Comparison of ENCODE assay signal across 20 cellular contexts in the genomic region with DNA sequence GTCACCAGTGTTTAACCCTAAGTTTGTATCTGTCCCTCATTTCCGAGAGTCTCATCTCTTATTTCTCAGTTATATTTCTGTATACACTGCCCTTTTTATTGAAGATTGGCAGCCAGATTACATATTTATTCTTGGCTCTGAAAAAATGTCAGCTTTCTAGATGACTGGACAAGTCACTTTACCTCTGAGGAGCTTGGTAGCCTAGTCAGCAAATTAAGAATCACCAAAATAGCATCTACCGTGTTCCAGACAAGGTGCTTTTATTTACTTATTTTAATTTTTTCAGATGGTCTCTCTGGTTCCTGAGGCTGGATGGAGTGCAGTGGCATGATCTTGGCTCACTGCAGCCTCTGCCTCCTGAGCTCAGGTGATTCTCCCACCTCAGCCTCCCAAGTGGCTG. TPM values are rescaled to one million over a fixed set of nuclear protein-coding genes. Genes with fewer than 3 reads are reported as not detected.
A peak's percentile ranks its signal among the peaks of the same experiment; 100 is the strongest.
DNase-seq lines count a peak whose midpoint lies in the region; ATAC-seq, FAIRE-seq and TF ChIP-seq lines count a peak whose summit lies in the region.
"Had no signal": no experiment of that assay in that cellular context is flagged by ENCODE, and none has a peak within 500 bp of the region (broad histone marks: within the 10 kb centered on the region; RNA-seq: fewer than 3 reads in every experiment).

No MANE protein-coding gene starts in this region.

- H3K27ac Mint-ChIP-seq in GM23338 (no peak overlapping the region), H9 (no peak overlapping the region)
- H3K27ac Mint-ChIP-seq in activated CD4-positive, alpha-beta T cell treated with anti-CD3 and anti-CD28 coated beads, Interleukin-2, amount 10 ng/mL, durations not matched to agents 24 days and 14 days, result no peak overlapping the region
- H3K27ac Mint-ChIP-seq: CD8-positive, alpha-beta T cell had no signal

- H2AFZ ChIP-seq in GM23338 (no peak overlapping the region), H9 (ENCODE audit: low read length) (no peak overlapping the region)

- H2BK12ac ChIP-seq in H9 (ENCODE audit: insufficient read length, low read depth, low read length), result no peak overlapping the region

- H3K9me2 ChIP-seq in GM23338 (ENCODE audit: insufficient read depth), result no peaks in the 10 kb centered on the region

- no peak for FAIRE-seq in A549 (lab: Jason Lieb, UNC)
- FAIRE-seq: GM12891, GM18507, H54 had no signal

- no peak overlapping the region for H3K9ac ChIP-seq in H9 (ENCODE audit: extremely low read depth, insufficient read length, low read length)
- H3K9ac ChIP-seq: BLaER1 had no signal

- no peak overlapping the region for H3K4ac ChIP-seq in H9 (ENCODE audit: low read depth, low read length)

- H3K14ac ChIP-seq in H9 (ENCODE audit: insufficient read depth, low read length), result no peak overlapping the region

- no peaks in the 10 kb centered on the region for H3K9me3 Mint-ChIP-seq in GM23338
- H3K9me3 Mint-ChIP-seq in H9, result no peaks in the 10 kb centered on the region
- no peaks in the 10 kb centered on the region for H3K9me3 Mint-ChIP-seq in activated CD4-positive, alpha-beta T cell treated with anti-CD3 and anti-CD28 coated beads, Interleukin-2, amount 10 ng/mL, durations not matched to agents 24 days and 14 days
- H3K9me3 Mint-ChIP-seq: CD4-positive, CD25-positive, alpha-beta regulatory T cell; CD8-positive, alpha-beta T cell had no signal

- peaks cover 11% of the 10 kb centered on the region; the same call in 2 of the 3 replicates for H3K4me1 Mint-ChIP-seq in GM23338
- H3K4me1 Mint-ChIP-seq in H9, result peaks cover 14 to 15% of the 10 kb centered on the region in 2 experiments
- peaks cover 33% of the 10 kb centered on the region for H3K4me1 Mint-ChIP-seq in activated CD4-positive, alpha-beta T cell treated with anti-CD3 and anti-CD28 coated beads, Interleukin-2, amount 10 ng/mL, durations not matched to agents 24 days and 14 days

- no peak overlapping the region for H3K56ac ChIP-seq in H9 (ENCODE audit: insufficient read length, low read depth, low read length)

- H2BK20ac ChIP-seq in H9 (ENCODE audit: low read depth, low read length, poor library complexity, severe bottlenecking), result no peak overlapping the region

- TF ChIP-seq POLR2A in A549 (IDR thresholded peaks at IDR 0.05; ENCODE audit: low read length), result no peak

- CTCF ChIA-PET in A549 (lab: Yijun Ruan, JAX), result interaction anchor here (0.6 to 1.7 kb wide), 6 partner anchors 9 to 45 kb away, joined by 3 to 5 read pairs (median 4); partner anchors contain the start of genes CCDC87, CCS, RBM14 and RBM4B

- H3T11ph ChIP-seq in H9 (ENCODE audit: low read length), result no peak overlapping the region

- TF ChIP-seq EP300 in A549 (IDR thresholded peaks at IDR 0.05), result no peak

- H3K4me3 Mint-ChIP-seq in GM23338 (no peak overlapping the region), H9 (no peak overlapping the region)
- no peak overlapping the region for H3K4me3 Mint-ChIP-seq in activated CD4-positive, alpha-beta T cell treated with anti-CD3 and anti-CD28 coated beads, Interleukin-2, amount 10 ng/mL, durations not matched to agents 24 days and 14 days
- H3K4me3 Mint-ChIP-seq: CD8-positive, alpha-beta T cell had no signal

- H3K36me3 Mint-ChIP-seq in GM23338 (ENCODE audit: low read depth) (peaks cover 61% of the 10 kb centered on the region), H9 (ENCODE audit: insufficient read depth in 1 of 3, low read depth in 3 of 3) (peaks cover 36 to 68% (median 55%) of the 10 kb centered on the region in 3 experiments)
- peaks cover 57% of the 10 kb centered on the region for H3K36me3 Mint-ChIP-seq in activated CD4-positive, alpha-beta T cell treated with anti-CD3 and anti-CD28 coated beads, Interleukin-2, amount 10 ng/mL, durations not matched to agents 24 days and 14 days (ENCODE audit: low read depth)

- DNase-seq in A549 (ENCODE audit: low read depth in 1 of 2, low spot score in 1 of 2), result no peak
- DNase-seq in GM23338 (ENCODE audit: low spot score), result no peak
- no peak for DNase-seq in H9
- DNase-seq in activated CD4-positive, alpha-beta T cell treated with anti-CD3 and anti-CD28 coated beads, Interleukin-2, amount 10 ng/mL, durations not matched to agents 24 days and 14 days, result no peak
- no peak for DNase-seq in medulla oblongata (ENCODE audit: extremely low spot score)
- DNase-seq: 8988T; Caco-2; CD4-positive, CD25-positive, alpha-beta regulatory T cell; CD8-positive, alpha-beta T cell; DMS79 treated with DMSO at 0.1 percent for 48 hours; GF-D8; GOT3; HCEC 1CT had no signal

- H4K5ac ChIP-seq in H9 (ENCODE audit: insufficient read length, low read depth, low read length), result no peak overlapping the region

- H3K27ac ChIP-seq in A549 (no peak overlapping the region), GM23338 (ENCODE audit: low read depth) (0 out of 2 replicates have a peak overlapping the region, but pooled peaks have one; percentile 39), VCaP (peak overlapping the region; percentile 51), H9 (ENCODE audit: insufficient read length, low read depth, low read length) (no peak overlapping the region)
- H3K27ac ChIP-seq: BLaER1, C4-2B had no signal

- H3K4me2 ChIP-seq in A549 (no peak overlapping the region), GM23338 (no peak overlapping the region), H9 (ENCODE audit: insufficient read depth, insufficient read length, low read length) (no peak overlapping the region)
- H3K4me2 ChIP-seq: BLaER1 had no signal

- H2BK5ac ChIP-seq in H9 (ENCODE audit: insufficient read length, low read length), result no peak overlapping the region

- H3K23ac ChIP-seq in H9 (ENCODE audit: insufficient read length, low read depth, low read length), result no peak overlapping the region

- ATAC-seq in A549, result no peak
- ATAC-seq in GM23338, result no peak
- ATAC-seq: CD8-positive, alpha-beta T cell had no signal

- H3K4me1 ChIP-seq in A549 (peaks cover 8% of the 10 kb centered on the region; the same call in 2 of the 3 replicates), GM23338 (ENCODE audit: insufficient read depth) (no peaks in the 10 kb centered on the region), H9 (ENCODE audit: insufficient read depth, low read length) (no peaks in the 10 kb centered on the region)

- intact Hi-C loops in activated CD4-positive, alpha-beta T cell treated with anti-CD3 and anti-CD28 coated beads, Interleukin-2, amount 10 ng/mL, durations not matched to agents 24 days and 14 days (cut with micrococcal nuclease), result no loop called here

- TF ChIP-seq CTCF in A549 (IDR thresholded peaks at IDR 0.05), result no peak
- no peak for TF ChIP-seq CTCF in GM23338 (conservative IDR thresholded peaks at IDR 0.05; ENCODE audit: low read depth in 2 of 2)
- TF ChIP-seq CTCF in VCaP (conservative IDR thresholded peaks at IDR 0.05), result no peak
- TF ChIP-seq CTCF in H9 (conservative IDR thresholded peaks at IDR 0.05), result no peak

- no peak for TF ChIP-seq RAD21 in A549 (conservative IDR thresholded peaks at IDR 0.05 in 1 of 2, IDR thresholded peaks at IDR 0.05 in 1 of 2)

- H4K20me1 ChIP-seq in GM23338 (replicated peaks; ENCODE audit: insufficient read depth) (peaks cover 54% of the 10 kb centered on the region), H9 (ENCODE audit: control insufficient read depth, insufficient read depth, insufficient read length) (no peaks in the 10 kb centered on the region)

- H3K9me3 ChIP-seq in A549 (no peaks in the 10 kb centered on the region), H9 (ENCODE audit: control insufficient read depth, low read depth, low read length) (no peaks in the 10 kb centered on the region)
- H3K9me3 ChIP-seq: BLaER1, Caco-2 had no signal

- H3K18ac ChIP-seq in H9 (ENCODE audit: insufficient read length, low read depth, low read length), result no peak overlapping the region

- POLR2A ChIA-PET in A549 (lab: Yijun Ruan, JAX), result no interaction called here

- peaks cover 4% of the 10 kb centered on the region for H3K23me2 ChIP-seq in H9 (ENCODE audit: insufficient read length, low read depth, low read length, poor library complexity, severe bottlenecking)

- H3F3A ChIP-seq in GM23338 (replicated peaks; ENCODE audit: low read depth), result peaks cover 40% of the 10 kb centered on the region

- H3K79me1 ChIP-seq in H9 (ENCODE audit: insufficient read depth, low read depth, low read length, poor library complexity, severe bottlenecking), result no peaks in the 10 kb centered on the region

- H3K79me2 ChIP-seq in GM23338 (replicated peaks; ENCODE audit: insufficient read depth), result peaks cover 95% of the 10 kb centered on the region
- H3K79me2 ChIP-seq in H9 (ENCODE audit: insufficient read depth, low read length), result peaks cover 22% of the 10 kb centered on the region; the same call in 1 of the 2 replicates

- H3K27me3 ChIP-seq in GM23338 (ENCODE audit: insufficient read depth) (no peaks in the 10 kb centered on the region), H9 (ENCODE audit: insufficient read depth, low read length) (no peaks in the 10 kb centered on the region)
- H3K27me3 ChIP-seq: BLaER1 had no signal

- H3K4me3 ChIP-seq in A549 (no peak overlapping the region), GM23338 (no peak overlapping the region)
- H3K4me3 ChIP-seq: BLaER1 had no signal

- H4K91ac ChIP-seq in H9 (ENCODE audit: insufficient read length, low read depth, low read length), result no peak overlapping the region

- H4K8ac ChIP-seq in H9 (replicated peaks; ENCODE audit: insufficient read length, low read depth, low read length), result no peak overlapping the region

- peaks cover 32% of the 10 kb centered on the region for H3K36me3 ChIP-seq in GM23338 (ENCODE audit: insufficient read depth)

- no peak overlapping the region for H2BK120ac ChIP-seq in H9 (ENCODE audit: low read depth, low read length, poor library complexity, severe bottlenecking)

- peaks cover 12% of the 10 kb centered on the region for H3K27me3 Mint-ChIP-seq in GM23338 (ENCODE audit: insufficient read depth, low read depth, poor library complexity)
- no peaks in the 10 kb centered on the region for H3K27me3 Mint-ChIP-seq in H9 (ENCODE audit: low read depth)
- no peaks in the 10 kb centered on the region for H3K27me3 Mint-ChIP-seq in activated CD4-positive, alpha-beta T cell treated with anti-CD3 and anti-CD28 coated beads, Interleukin-2, amount 10 ng/mL, durations not matched to agents 24 days and 14 days
- H3K27me3 Mint-ChIP-seq: CD4-positive, CD25-positive, alpha-beta regulatory T cell had no signal

- WGBS in A549 (ENCODE audit: missing lambda C conversion rate), result 92% methylated on average over 2 of the region's 2 CpGs
- no CpG with 5 or more reads among the region's 2 CpGs for WGBS in H9 (ENCODE audit: extremely low coverage, insufficient read length, low lambda C conversion rate)

- H2BK15ac ChIP-seq in H9 (ENCODE audit: low read depth, low read length), result no peak overlapping the region

- no peak overlapping the region for H2AK5ac ChIP-seq in H9 (ENCODE audit: insufficient read length, low read length)

RNA-seq across cellular contexts. Expression of gene RBM4, which starts 5.6 kb away (rescaled TPM):
- polyA plus RNA-seq in A549 (2011; rRNA removed), result 190 and 264 TPM in 2 replicates
- polyA plus RNA-seq in A549 (2012; cell fraction: cytosol; rRNA removed), result 185 and 196 TPM in 2 replicates
- 198 and 233 TPM in 2 replicates for polyA plus RNA-seq in A549 (2012; cell fraction: nucleus; rRNA removed)
- 164 to 171 TPM (median 168 TPM) in 3 replicates for polyA plus RNA-seq in A549 (2017; fragmentation: RNase III; extraction: RNeasy Plus Mini Kit Qiagen cat#74134 plus additional on column Dnase treatment)
- polyA minus RNA-seq in A549 (2011; rRNA and poly(A)+ RNA removed), result 131 and 144 TPM in 2 replicates
- 133 and 147 TPM in 2 replicates for total RNA-seq in GM23338 (2014; rRNA removed; shearing (Covaris generic))
- 122 and 146 TPM in 2 replicates for polyA plus RNA-seq in GM23338 (2016; fragmentation: Nextera tagmentation; extraction: Ambion mirVana)
- 264 and 272 TPM in 2 replicates for total RNA-seq in H9 (2021)
- 109 and 133 TPM in 2 replicates for total RNA-seq in activated CD4-positive, alpha-beta T cell treated with anti-CD3 and anti-CD28 coated beads, Interleukin-2, amount 10 ng/mL, durations not matched to agents 24 days and 14 days

RNA-seq across cellular contexts. Expression of gene RBM14, which starts 16.5 kb away (rescaled TPM):
- 33.0 and 38.0 TPM in 2 replicates for polyA plus RNA-seq in A549 (2011; rRNA removed)
- 32.6 and 51.6 TPM in 2 replicates for polyA plus RNA-seq in A549 (2012; cell fraction: cytosol; rRNA removed)
- 132 and 133 TPM in 2 replicates for polyA plus RNA-seq in A549 (2012; cell fraction: nucleus; rRNA removed)
- polyA plus RNA-seq in A549 (2017; fragmentation: RNase III; extraction: RNeasy Plus Mini Kit Qiagen cat#74134 plus additional on column Dnase treatment), result 99.7 to 103 TPM (median 102 TPM) in 3 replicates
- 32.9 and 45.6 TPM in 2 replicates for polyA minus RNA-seq in A549 (2011; rRNA and poly(A)+ RNA removed)
- 83.1 and 83.5 TPM in 2 replicates for total RNA-seq in GM23338 (2014; rRNA removed; shearing (Covaris generic))
- polyA plus RNA-seq in GM23338 (2016; fragmentation: Nextera tagmentation; extraction: Ambion mirVana), result 39.7 and 45.4 TPM in 2 replicates
- total RNA-seq in H9 (2021), result 164 and 171 TPM in 2 replicates
- total RNA-seq in activated CD4-positive, alpha-beta T cell treated with anti-CD3 and anti-CD28 coated beads, Interleukin-2, amount 10 ng/mL, durations not matched to agents 24 days and 14 days, result 209 and 214 TPM in 2 replicates

RNA-seq across cellular contexts. Expression of gene CCS, which starts 40.0 kb away (rescaled TPM):
- 17.2 and 18.3 TPM in 2 replicates for polyA plus RNA-seq in A549 (2011; rRNA removed)
- polyA plus RNA-seq in A549 (2012; cell fraction: cytosol; rRNA removed), result 41.4 and 42.6 TPM in 2 replicates
- polyA plus RNA-seq in A549 (2012; cell fraction: nucleus; rRNA removed), result 87.4 and 92.4 TPM in 2 replicates
- 40.3 to 48.2 TPM (median 46.5 TPM) in 3 replicates for polyA plus RNA-seq in A549 (2017; fragmentation: RNase III; extraction: RNeasy Plus Mini Kit Qiagen cat#74134 plus additional on column Dnase treatment)
- polyA minus RNA-seq in A549 (2011; rRNA and poly(A)+ RNA removed), result 24.2 and 25.3 TPM in 2 replicates
- 36.1 and 39.1 TPM in 2 replicates for total RNA-seq in GM23338 (2014; rRNA removed; shearing (Covaris generic))
- polyA plus RNA-seq in GM23338 (2016; fragmentation: Nextera tagmentation; extraction: Ambion mirVana), result 53.2 and 60.7 TPM in 2 replicates
- total RNA-seq in H9 (2021), result 57.5 and 61.1 TPM in 2 replicates
- 28.3 and 31.4 TPM in 2 replicates for total RNA-seq in activated CD4-positive, alpha-beta T cell treated with anti-CD3 and anti-CD28 coated beads, Interleukin-2, amount 10 ng/mL, durations not matched to agents 24 days and 14 days

RNA-seq across cellular contexts. Expression of gene CCDC87, which starts 40.1 kb away (rescaled TPM):
- 0.47 and 0.54 TPM in 2 replicates for polyA plus RNA-seq in A549 (2011; rRNA removed)
- polyA plus RNA-seq in A549 (2012; cell fraction: cytosol; rRNA removed), result 0.14 and 0.19 TPM in 2 replicates
- 0.22 and 0.31 TPM in 2 replicates for polyA plus RNA-seq in A549 (2012; cell fraction: nucleus; rRNA removed)
- polyA plus RNA-seq in A549 (2017; fragmentation: RNase III; extraction: RNeasy Plus Mini Kit Qiagen cat#74134 plus additional on column Dnase treatment), result 0.56 to 0.68 TPM (median 0.65 TPM) in 3 replicates
- 0.21 and 0.39 TPM in 2 replicates for polyA minus RNA-seq in A549 (2011; rRNA and poly(A)+ RNA removed)
- 0.74 and 1.2 TPM in 2 replicates for total RNA-seq in GM23338 (2014; rRNA removed; shearing (Covaris generic))
- polyA plus RNA-seq in GM23338 (2016; fragmentation: Nextera tagmentation; extraction: Ambion mirVana), result 0.12 and 0.39 TPM in 2 replicates
- 0.88 and 1.1 TPM in 2 replicates for total RNA-seq in H9 (2021)
- total RNA-seq in activated CD4-positive, alpha-beta T cell treated with anti-CD3 and anti-CD28 coated beads, Interleukin-2, amount 10 ng/mL, durations not matched to agents 24 days and 14 days, result 0.19 and 0.21 TPM in 2 replicates
- total RNA-seq: Daoy had no signal
- polyA plus RNA-seq: CD4-positive, CD25-positive, alpha-beta regulatory T cell had no signal

RNA-seq across cellular contexts. Expression of gene RBM4B, which starts 44.7 kb away (rescaled TPM):
- 30.1 and 32.7 TPM in 2 replicates for polyA plus RNA-seq in A549 (2011; rRNA removed)
- 21.0 and 26.5 TPM in 2 replicates for polyA plus RNA-seq in A549 (2012; cell fraction: cytosol; rRNA removed)
- 20.2 and 27.4 TPM in 2 replicates for polyA plus RNA-seq in A549 (2012; cell fraction: nucleus; rRNA removed)
- polyA plus RNA-seq in A549 (2017; fragmentation: RNase III; extraction: RNeasy Plus Mini Kit Qiagen cat#74134 plus additional on column Dnase treatment), result 24.6 to 31.0 TPM (median 28.0 TPM) in 3 replicates
- polyA minus RNA-seq in A549 (2011; rRNA and poly(A)+ RNA removed), result 20.2 and 24.9 TPM in 2 replicates
- 22.9 and 31.0 TPM in 2 replicates for total RNA-seq in GM23338 (2014; rRNA removed; shearing (Covaris generic))
- 21.1 and 28.0 TPM in 2 replicates for polyA plus RNA-seq in GM23338 (2016; fragmentation: Nextera tagmentation; extraction: Ambion mirVana)
- 34.0 and 36.9 TPM in 2 replicates for total RNA-seq in H9 (2021)
- total RNA-seq in activated CD4-positive, alpha-beta T cell treated with anti-CD3 and anti-CD28 coated beads, Interleukin-2, amount 10 ng/mL, durations not matched to agents 24 days and 14 days, result 15.6 and 16.0 TPM in 2 replicates

Comparison
In these comparisons a context has a peak if more than half of its experiments do, and no peak if none do; other contexts are left out.
1. H3K27ac ChIP-seq: peak in GM23338 (single experiment) and VCaP (single experiment); none in A549 (0 of 2) and H9 (single experiment).